Comparison of ENCODE assay signal across 29 cellular contexts in genomic region chr4:34679228-34679627, GRCh38.
"Had no signal": no experiment of that assay in that cellular context is flagged by ENCODE, and none has a peak within 500 bp of the region (broad histone marks: within the 10 kb centered on the region; RNA-seq: fewer than 3 reads in every experiment).

No MANE protein-coding gene starts in this region.

- H3K9me3 ChIP-seq: esophagus muscularis mucosa, gastrocnemius medialis, heart left ventricle had no signal

- H3K4me3 ChIP-seq: esophagus muscularis mucosa, gastrocnemius medialis, heart left ventricle had no signal

- H3K4me1 ChIP-seq: esophagus muscularis mucosa, foreskin keratinocyte, gastrocnemius medialis, heart left ventricle had no signal

- H3K36me3 ChIP-seq: brain microvascular endothelial cell, esophagus muscularis mucosa, gastrocnemius medialis, heart left ventricle had no signal

- H3K27me3 ChIP-seq: brain microvascular endothelial cell, esophagus muscularis mucosa, foreskin keratinocyte, gastrocnemius medialis, heart left ventricle had no signal

- DNase-seq: activated CD4-positive, alpha-beta memory T cell treated with anti-CD3 and anti-CD28 coated beads for 36 hours; activated CD4-positive, alpha-beta T cell treated with anti-CD3 and anti-CD28 coated beads for 36 hours; activated CD4-positive, alpha-beta T cell treated with anti-CD3 and anti-CD28 coated beads, Interleukin-2, amount 10 ng/mL, durations not matched to agents 24 days and 14 days; activated CD4-positive, CD25-positive, alpha-beta regulatory T cell; activated CD4-positive, CD25-positive, alpha-beta regulatory T cell treated with anti-CD3 and anti-CD28 coated beads, Interleukin-2, amount 50 U/mL, for 72 hours; activated CD8-positive, alpha-beta memory T cell treated with anti-CD3 and anti-CD28 coated beads, Interleukin-2, amount 10 ng/mL, durations not matched to agents 7 days and 5 days; activated CD8-positive, alpha-beta memory T cell treated with anti-CD3 and anti-CD28 coated beads, Interleukin-2, amount 50 U/mL, for 4 hours; activated CD8-positive, alpha-beta T cell treated with anti-CD3 and anti-CD28 coated beads, Interleukin-2, amount 10 ng/mL, durations not matched to agents 7 days and 5 days; activated gamma-delta T cell; activated naive CD4-positive, alpha-beta T cell; activated naive CD4-positive, alpha-beta T cell treated with anti-CD3 and anti-CD28 coated beads, Interleukin-2, amount 10 ng/mL, durations not matched to agents 7 days and 5 days; activated naive CD8-positive, alpha-beta T cell treated with anti-CD3 and anti-CD28 coated beads, Interleukin-2, amount 10 ng/mL, durations not matched to agents 7 days and 5 days; activated T-cell treated with anti-CD3 and anti-CD28 coated beads for 4 hours; activated T-cell treated with anti-CD3 and anti-CD28 coated beads, Interleukin-2, amount 50 U/mL, for 24 hours; activated T-cell treated with anti-CD3 and anti-CD28 coated beads, Interleukin-2, amount 50 U/mL, for 72 hours; amniotic stem cell; anterior cingulate cortex; brain microvascular endothelial cell; cortex of kidney; dermis blood vessel endothelial cell; effector CD4-positive, alpha-beta T cell; effector memory CD8-positive, alpha-beta T cell; erythroblast; foreskin keratinocyte; gastrocnemius medialis; glutamatergic neuron; heart left ventricle; T-helper 2 cell had no signal

- H3K27ac ChIP-seq: brain microvascular endothelial cell, esophagus muscularis mucosa, foreskin keratinocyte, gastrocnemius medialis, heart left ventricle had no signal
